ENCODE assay signal across 1 cellular context in the genomic region with DNA sequence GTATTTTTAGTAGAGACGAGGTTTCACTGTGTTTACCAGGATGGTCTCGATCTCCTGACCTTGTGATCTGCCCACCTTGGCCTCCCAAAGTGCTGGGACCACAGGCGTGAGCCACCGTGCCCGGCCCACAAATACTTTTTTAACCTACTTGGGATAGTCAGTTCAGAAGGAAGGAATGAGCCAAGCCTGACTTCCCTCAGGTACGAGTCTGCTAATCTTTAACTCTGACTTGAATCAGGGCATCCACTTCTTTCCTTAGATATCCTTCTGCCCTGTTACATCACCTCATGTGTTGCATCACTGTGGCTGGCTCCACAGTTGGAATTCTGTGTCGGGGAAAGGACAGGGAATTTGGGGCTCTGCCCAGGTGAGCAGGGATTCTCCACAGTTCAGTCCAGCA.
A peak's percentile ranks its signal among the peaks of the same experiment; 100 is the strongest.
TF ChIP-seq lines count a peak whose summit lies in the region.

No MANE protein-coding gene starts in this region.

TF ChIP-seq in HepG2, 621 proteins besides CTCF, POLR2A, EP300 and RAD21 (continued from another document and continues in another):
- TF ChIP-seq IKZF5 (CRISPR knock-in tag; IDR thresholded peaks at IDR 0.05) (peak; percentile 62; the same call in 1 of the 2 replicates), ZFP36L2 (CRISPR knock-in tag; IDR thresholded peaks at IDR 0.05) (no peak), ETV6 (CRISPR knock-in tag; conservative IDR thresholded peaks at IDR 0.05) (no peak), MYPOP (CRISPR knock-in tag; IDR thresholded peaks at IDR 0.05) (no peak), SRSF9 (IDR thresholded peaks at IDR 0.05; ENCODE audit: borderline replicate concordance, insufficient read depth, low read depth, low read length, poor library complexity, severe bottlenecking) (no peak), ATF7 (IDR thresholded peaks at IDR 0.05) (peak; percentile 54; the same call in 1 of the 2 replicates), ATF7 (CRISPR knock-in tag; IDR thresholded peaks at IDR 0.05) (no peak), SAP130 (CRISPR knock-in tag; IDR thresholded peaks at IDR 0.05; ENCODE audit: low read depth) (peak; percentile 61), DPF2 (CRISPR knock-in tag; IDR thresholded peaks at IDR 0.05; ENCODE audit: borderline replicate concordance, low read depth) (no peak), HMG20B (CRISPR knock-in tag; conservative IDR thresholded peaks at IDR 0.05) (peak; percentile 89), MTF1 (CRISPR knock-in tag; IDR thresholded peaks at IDR 0.05) (no peak), ZC3H4 (CRISPR knock-in tag; IDR thresholded peaks at IDR 0.05; ENCODE audit: borderline replicate concordance) (no peak), KLF11 (CRISPR knock-in tag; IDR thresholded peaks at IDR 0.05) (no peak), SMAD9 (CRISPR knock-in tag; IDR thresholded peaks at IDR 0.05) (no peak), MTA3 (CRISPR knock-in tag; IDR thresholded peaks at IDR 0.05) (no peak), IRF2 (CRISPR knock-in tag; IDR thresholded peaks at IDR 0.05) (peak; percentile 57; the same call in 1 of the 2 replicates), ZNF672 (CRISPR knock-in tag; IDR thresholded peaks at IDR 0.05) (no peak), HNF4G (IDR thresholded peaks at IDR 0.05; ENCODE audit: borderline replicate concordance, low read depth, low read length) (0 out of 2 replicates have a peak, but pooled peaks have one; percentile 47), HNF4G (CRISPR knock-in tag; IDR thresholded peaks at IDR 0.05; ENCODE audit: borderline replicate concordance, low read depth) (no peak), AFF4 (CRISPR knock-in tag; IDR thresholded peaks at IDR 0.05) (no peak), EED (CRISPR knock-in tag; IDR thresholded peaks at IDR 0.05) (no peak; the same call in 1 of the 2 replicates), ZNF350 (CRISPR knock-in tag; IDR thresholded peaks at IDR 0.05; ENCODE audit: borderline replicate concordance, low read depth) (peak; percentile 60; the same call in 1 of the 2 replicates), SAFB2 (CRISPR knock-in tag; IDR thresholded peaks at IDR 0.05; ENCODE audit: borderline replicate concordance, low read depth) (no peak), ZNF589 (CRISPR knock-in tag; conservative IDR thresholded peaks at IDR 0.05) (no peak), GATA4 (IDR thresholded peaks at IDR 0.05; ENCODE audit: borderline replicate concordance, low read depth) (no peak), PRMT3 (CRISPR knock-in tag; IDR thresholded peaks at IDR 0.05; ENCODE audit: borderline replicate concordance, low read depth) (no peak), ZNF296 (CRISPR knock-in tag; conservative IDR thresholded peaks at IDR 0.05) (no peak), MAFG (CRISPR knock-in tag; IDR thresholded peaks at IDR 0.05) (no peak)
- TF ChIP-seq, protein P1, sequence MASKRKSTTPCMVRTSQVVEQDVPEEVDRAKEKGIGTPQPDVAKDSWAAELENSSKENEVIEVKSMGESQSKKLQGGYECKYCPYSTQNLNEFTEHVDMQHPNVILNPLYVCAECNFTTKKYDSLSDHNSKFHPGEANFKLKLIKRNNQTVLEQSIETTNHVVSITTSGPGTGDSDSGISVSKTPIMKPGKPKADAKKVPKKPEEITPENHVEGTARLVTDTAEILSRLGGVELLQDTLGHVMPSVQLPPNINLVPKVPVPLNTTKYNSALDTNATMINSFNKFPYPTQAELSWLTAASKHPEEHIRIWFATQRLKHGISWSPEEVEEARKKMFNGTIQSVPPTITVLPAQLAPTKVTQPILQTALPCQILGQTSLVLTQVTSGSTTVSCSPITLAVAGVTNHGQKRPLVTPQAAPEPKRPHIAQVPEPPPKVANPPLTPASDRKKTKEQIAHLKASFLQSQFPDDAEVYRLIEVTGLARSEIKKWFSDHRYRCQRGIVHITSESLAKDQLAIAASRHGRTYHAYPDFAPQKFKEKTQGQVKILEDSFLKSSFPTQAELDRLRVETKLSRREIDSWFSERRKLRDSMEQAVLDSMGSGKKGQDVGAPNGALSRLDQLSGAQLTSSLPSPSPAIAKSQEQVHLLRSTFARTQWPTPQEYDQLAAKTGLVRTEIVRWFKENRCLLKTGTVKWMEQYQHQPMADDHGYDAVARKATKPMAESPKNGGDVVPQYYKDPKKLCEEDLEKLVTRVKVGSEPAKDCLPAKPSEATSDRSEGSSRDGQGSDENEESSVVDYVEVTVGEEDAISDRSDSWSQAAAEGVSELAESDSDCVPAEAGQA (IDR thresholded peaks at IDR 0.05; ENCODE audit: low read depth), result no peak
- TF ChIP-seq, protein P1 (CRISPR knock-in tag; IDR thresholded peaks at IDR 0.05; ENCODE audit: borderline replicate concordance), result no peak
- TF ChIP-seq, protein P2, sequence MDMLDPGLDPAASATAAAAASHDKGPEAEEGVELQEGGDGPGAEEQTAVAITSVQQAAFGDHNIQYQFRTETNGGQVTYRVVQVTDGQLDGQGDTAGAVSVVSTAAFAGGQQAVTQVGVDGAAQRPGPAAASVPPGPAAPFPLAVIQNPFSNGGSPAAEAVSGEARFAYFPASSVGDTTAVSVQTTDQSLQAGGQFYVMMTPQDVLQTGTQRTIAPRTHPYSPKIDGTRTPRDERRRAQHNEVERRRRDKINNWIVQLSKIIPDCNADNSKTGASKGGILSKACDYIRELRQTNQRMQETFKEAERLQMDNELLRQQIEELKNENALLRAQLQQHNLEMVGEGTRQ (IDR thresholded peaks at IDR 0.05; ENCODE audit: low read depth, low read length), result no peak
- TF ChIP-seq, protein P2 (CRISPR knock-in tag; IDR thresholded peaks at IDR 0.05; ENCODE audit: borderline replicate concordance), result no peak
- TF ChIP-seq, protein P3, sequence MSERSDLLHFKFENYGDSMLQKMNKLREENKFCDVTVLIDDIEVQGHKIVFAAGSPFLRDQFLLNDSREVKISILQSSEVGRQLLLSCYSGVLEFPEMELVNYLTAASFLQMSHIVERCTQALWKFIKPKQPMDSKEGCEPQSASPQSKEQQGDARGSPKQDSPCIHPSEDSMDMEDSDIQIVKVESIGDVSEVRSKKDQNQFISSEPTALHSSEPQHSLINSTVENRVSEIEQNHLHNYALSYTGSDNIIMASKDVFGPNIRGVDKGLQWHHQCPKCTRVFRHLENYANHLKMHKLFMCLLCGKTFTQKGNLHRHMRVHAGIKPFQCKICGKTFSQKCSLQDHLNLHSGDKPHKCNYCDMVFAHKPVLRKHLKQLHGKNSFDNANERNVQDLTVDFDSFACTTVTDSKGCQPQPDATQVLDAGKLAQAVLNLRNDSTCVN (CRISPR knock-in tag; IDR thresholded peaks at IDR 0.05; ENCODE audit: borderline replicate concordance), result peak; percentile 58; the same call in 1 of the 2 replicates
- TF ChIP-seq, protein P4, sequence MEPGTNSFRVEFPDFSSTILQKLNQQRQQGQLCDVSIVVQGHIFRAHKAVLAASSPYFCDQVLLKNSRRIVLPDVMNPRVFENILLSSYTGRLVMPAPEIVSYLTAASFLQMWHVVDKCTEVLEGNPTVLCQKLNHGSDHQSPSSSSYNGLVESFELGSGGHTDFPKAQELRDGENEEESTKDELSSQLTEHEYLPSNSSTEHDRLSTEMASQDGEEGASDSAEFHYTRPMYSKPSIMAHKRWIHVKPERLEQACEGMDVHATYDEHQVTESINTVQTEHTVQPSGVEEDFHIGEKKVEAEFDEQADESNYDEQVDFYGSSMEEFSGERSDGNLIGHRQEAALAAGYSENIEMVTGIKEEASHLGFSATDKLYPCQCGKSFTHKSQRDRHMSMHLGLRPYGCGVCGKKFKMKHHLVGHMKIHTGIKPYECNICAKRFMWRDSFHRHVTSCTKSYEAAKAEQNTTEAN (CRISPR knock-in tag; conservative IDR thresholded peaks at IDR 0.05), result no peak
- TF ChIP-seq, protein P5, sequence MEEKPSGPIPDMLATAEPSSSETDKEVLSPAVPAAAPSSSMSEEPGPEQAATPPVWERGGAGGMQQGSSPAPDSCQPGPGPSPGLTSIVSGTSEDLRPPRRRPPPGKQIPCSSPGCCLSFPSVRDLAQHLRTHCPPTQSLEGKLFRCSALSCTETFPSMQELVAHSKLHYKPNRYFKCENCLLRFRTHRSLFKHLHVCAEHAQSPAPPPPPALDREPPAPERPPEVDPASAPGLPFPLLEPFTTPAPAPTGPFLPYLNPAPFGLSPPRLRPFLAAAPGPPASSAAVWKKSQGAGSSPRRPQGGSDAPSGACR (CRISPR knock-in tag; IDR thresholded peaks at IDR 0.05), result no peak
